Comparison of ENCODE assay signal across 9 cellular contexts in the genomic region with DNA sequence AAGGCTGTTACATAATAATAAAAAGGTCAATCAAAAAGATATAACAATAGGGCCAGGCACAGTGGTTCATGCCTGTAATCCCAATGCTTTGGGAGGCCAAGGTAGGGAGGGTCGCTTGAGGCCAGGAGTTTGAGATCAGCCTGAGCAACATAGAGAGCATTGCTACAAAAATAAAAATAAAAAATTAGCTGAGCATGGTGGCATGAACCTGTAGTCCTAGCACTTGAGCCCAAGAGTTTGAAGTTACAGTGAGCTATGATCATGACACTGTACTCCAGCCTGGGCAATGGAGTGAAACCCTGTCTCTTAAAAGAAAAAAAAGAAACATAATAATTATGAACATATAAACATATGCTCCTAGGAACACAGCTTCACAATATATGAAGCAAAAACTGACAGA. TPM values are rescaled to one million over a fixed set of nuclear protein-coding genes. Genes with fewer than 3 reads are reported as not detected.
"Had no signal": no experiment of that assay in that cellular context is flagged by ENCODE, and none has a peak within 500 bp of the region (broad histone marks: within the 10 kb centered on the region; RNA-seq: fewer than 3 reads in every experiment).

No MANE protein-coding gene starts in this region.

- H3K4me3 ChIP-seq: K562 had no signal

- H3K27ac ChIP-seq: HL-60 had no signal

- ATAC-seq: HepG2, K562 had no signal

- FAIRE-seq: HepG2, HTR-8/SVneo, K562 had no signal

- DNase-seq: IMR-90, KBM-7 had no signal

RNA-seq across cellular contexts. Expression of a gene that starts 41.4 kb away (rescaled TPM):
- total RNA-seq: HepG2, HT-29, HT1080, K562 had no signal
- polyA plus RNA-seq: HepG2, IgD-negative memory B cell, K562 had no signal
